18 cellular contexts compared by ENCODE assay signal in genomic region chr1:43144228-43144627, GRCh38.
A peak's percentile ranks its signal among the peaks of the same experiment; 100 is the strongest.
DNase-seq lines count a peak whose midpoint lies in the region; ATAC-seq and TF ChIP-seq lines count a peak whose summit lies in the region.
"Had no signal": no experiment of that assay in that cellular context is flagged by ENCODE, and none has a peak within 500 bp of the region (broad histone marks: within the 10 kb centered on the region; RNA-seq: fewer than 3 reads in every experiment).

No MANE protein-coding gene starts in this region.

- no peak for TF ChIP-seq CTCF in choroid plexus epithelial cell (conservative IDR thresholded peaks at IDR 0.05; ENCODE audit: low read depth, low read length)

- ATAC-seq in HG02623 (IDR thresholded peaks at IDR 0.05; ENCODE audit: unreplicated experiment): no peak
- no peak for ATAC-seq in HG03175 (IDR thresholded peaks at IDR 0.05; ENCODE audit: unreplicated experiment)
- ATAC-seq: left lung, psoas muscle, Right ventricle myocardium inferior had no signal

- H3K4me3 ChIP-seq in choroid plexus epithelial cell (ENCODE audit: low read depth, low read length): no peak overlapping the region
- H3K4me3 ChIP-seq: left lung, neural progenitor cell, psoas muscle had no signal

- peak; percentile 10 for DNase-seq in GM04503 (ENCODE audit: low read depth)
- peak; percentile 86 for DNase-seq in NCI-H226
- peak; percentile 18 for DNase-seq in choroid plexus epithelial cell (ENCODE audit: low read depth)
- peak; percentile 25 for DNase-seq in kidney tubule cell (ENCODE audit: low spot score)
- DNase-seq in OCI-M1 (lab: John Stamatoyannopoulos, UW): no peak
- DNase-seq in activated gamma-delta T cell (lab: John Stamatoyannopoulos, UW): no peak
- DNase-seq: activated B cell treated with CpG ODN at 0.5 μM for 24 hours; activated naive CD8-positive, alpha-beta T cell treated with anti-CD3 and anti-CD28 coated beads for 36 hours; GF-D8; HFFc6; left lung; MV-4-11; NCI-H187; psoas muscle had no signal

Comparison
In these comparisons a context has a peak if more than half of its experiments do, and no peak if none do; other contexts are left out.
1. DNase-seq: peak in GM04503 (single experiment), NCI-H226 (single experiment), choroid plexus epithelial cell (single experiment) and kidney tubule cell (single experiment); none in OCI-M1 (single experiment) and activated gamma-delta T cell (single experiment).